In the genomic region with DNA sequence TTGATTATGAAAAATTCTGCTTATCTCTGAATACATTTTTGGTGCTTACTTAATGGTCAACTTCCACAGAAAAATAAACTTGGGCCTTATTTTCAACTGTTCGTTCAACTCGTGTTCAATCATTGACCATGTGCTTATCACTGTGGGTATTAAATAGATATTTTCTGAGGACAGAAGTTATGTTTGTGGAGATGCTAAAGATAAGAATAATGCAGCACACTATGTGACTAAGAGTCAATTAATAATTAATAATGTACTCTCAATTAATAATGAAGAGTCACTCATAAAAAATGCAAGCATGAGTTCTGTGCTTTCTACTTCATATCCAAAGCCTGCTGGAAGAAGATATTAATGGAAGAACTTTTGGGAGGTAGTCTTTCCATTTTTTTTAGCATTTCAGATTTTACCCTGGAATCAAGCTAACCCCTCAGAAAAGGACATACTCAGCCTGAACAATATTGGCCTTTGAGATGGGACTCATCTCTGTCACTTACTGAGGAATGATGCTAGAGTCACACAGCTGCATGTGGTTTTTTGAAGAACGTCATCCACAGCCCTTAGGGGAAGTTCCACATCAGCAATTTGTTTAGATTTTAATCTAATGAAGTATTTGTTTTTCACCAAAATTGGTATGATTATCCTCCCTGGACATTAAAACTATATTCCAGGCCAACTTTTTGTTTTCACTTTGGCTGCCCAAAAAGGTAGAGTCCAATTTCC, we compare ENCODE assay signal across 1 cellular context.
TF ChIP-seq lines count a peak whose summit lies in the region.

No MANE protein-coding gene starts in this region.

TF ChIP-seq in WTC11, 78 proteins besides CTCF, POLR2A, EP300 and RAD21 (continued from another document):
- TF ChIP-seq, protein P1, sequence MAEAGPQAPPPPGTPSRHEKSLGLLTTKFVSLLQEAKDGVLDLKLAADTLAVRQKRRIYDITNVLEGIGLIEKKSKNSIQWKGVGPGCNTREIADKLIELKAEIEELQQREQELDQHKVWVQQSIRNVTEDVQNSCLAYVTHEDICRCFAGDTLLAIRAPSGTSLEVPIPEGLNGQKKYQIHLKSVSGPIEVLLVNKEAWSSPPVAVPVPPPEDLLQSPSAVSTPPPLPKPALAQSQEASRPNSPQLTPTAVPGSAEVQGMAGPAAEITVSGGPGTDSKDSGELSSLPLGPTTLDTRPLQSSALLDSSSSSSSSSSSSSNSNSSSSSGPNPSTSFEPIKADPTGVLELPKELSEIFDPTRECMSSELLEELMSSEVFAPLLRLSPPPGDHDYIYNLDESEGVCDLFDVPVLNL (CRISPR knock-in tag; IDR thresholded peaks at IDR 0.05; ENCODE audit: borderline replicate concordance, low read depth) = no peak
- no peak for TF ChIP-seq JAZF1 (CRISPR knock-in tag; IDR thresholded peaks at IDR 0.05)
